ENCODE assay signal across 3 cellular contexts in the genomic region with DNA sequence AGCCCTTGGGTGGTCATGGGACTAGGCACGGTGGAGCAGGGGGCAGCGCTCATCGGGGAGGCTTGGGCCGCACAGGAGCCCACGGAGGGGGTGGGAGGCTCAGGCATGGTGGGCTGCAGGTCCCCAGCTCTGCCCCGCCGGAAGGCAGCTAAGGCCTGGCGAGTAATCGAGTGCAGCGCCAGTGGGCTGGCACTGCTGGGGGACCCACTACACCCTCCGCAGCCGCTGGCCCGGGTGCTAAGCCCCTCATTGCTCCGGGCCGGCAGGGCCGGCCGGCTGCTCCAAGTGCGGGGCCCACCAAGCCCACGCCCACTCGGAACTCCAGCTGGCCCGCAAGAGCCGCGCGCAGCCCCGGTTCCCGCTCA. TPM values are rescaled to one million over a fixed set of nuclear protein-coding genes. Genes with fewer than 3 reads are reported as not detected.
"Had no signal": no experiment of that assay in that cellular context is flagged by ENCODE, and none has a peak within 500 bp of the region (broad histone marks: within the 10 kb centered on the region; RNA-seq: fewer than 3 reads in every experiment).

No MANE protein-coding gene starts in this region.

RNA-seq across cellular contexts. Expression of a gene that starts 18.4 kb away (rescaled TPM):
- polyA plus RNA-seq: IgD-negative memory B cell had no signal

RNA-seq across cellular contexts. Expression of a gene that starts 36.4 kb away (rescaled TPM):
- total RNA-seq: K562 had no signal
- polyA plus RNA-seq: IgD-negative memory B cell, K562 had no signal

RNA-seq across cellular contexts. Expression of a gene that starts 52.0 kb away (rescaled TPM):
- polyA plus RNA-seq: SK-N-SH had no signal
